ENCODE assay signal across 8 cellular contexts in the genomic region with DNA sequence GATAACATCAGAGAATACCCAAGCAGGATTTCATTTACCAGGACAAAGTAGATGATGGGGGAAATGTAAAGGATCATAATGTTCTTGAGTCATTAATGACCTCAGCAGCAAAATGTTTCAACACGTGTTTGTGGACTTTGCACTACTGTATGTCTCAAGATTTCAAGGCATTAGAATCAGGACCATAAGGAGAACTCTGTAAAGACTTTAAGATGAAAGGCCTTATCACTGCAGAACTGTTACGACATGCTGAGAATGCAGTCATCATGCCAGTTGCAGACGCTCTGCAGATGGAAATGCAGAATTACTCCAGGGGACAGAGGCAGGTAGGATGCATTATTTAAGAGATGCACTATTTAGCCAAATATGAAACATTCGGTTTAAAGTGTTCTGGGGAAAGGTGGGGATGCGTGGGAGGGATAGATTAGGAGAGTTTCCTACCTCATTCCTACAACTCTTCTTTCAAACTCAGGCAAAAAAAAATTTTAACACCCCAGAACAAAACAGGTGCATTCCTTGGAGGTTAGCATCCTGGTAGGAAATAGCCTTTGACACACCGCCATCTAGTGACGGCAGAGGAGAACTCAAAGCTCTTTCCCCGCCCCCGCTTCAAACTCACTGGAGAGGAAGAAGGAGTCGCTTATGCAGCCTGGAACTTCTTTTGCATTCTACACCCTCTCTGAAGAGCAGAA. TPM values are rescaled to one million over a fixed set of nuclear protein-coding genes. Genes with fewer than 3 reads are reported as not detected.
DNase-seq lines count a peak whose midpoint lies in the region; ATAC-seq and TF ChIP-seq lines count a peak whose summit lies in the region.

No MANE protein-coding gene starts in this region.

- H3K4me3 ChIP-seq in HAP-1 (no peak overlapping the region), left lung (no peak overlapping the region)

- ATAC-seq in left lung: peak; percentile 99
- ATAC-seq in GM19455 (IDR thresholded peaks at IDR 0.05; ENCODE audit: unreplicated experiment): no peak

- peak; percentile 75 to 81 for TF ChIP-seq CTCF in left lung (IDR thresholded peaks at IDR 0.05)

- intact Hi-C loops in left lung (cut with DNase I): loop anchor here in 1 of 2 donors (10.0 kb wide), 1 partner anchor 334 kb away; no protein-coding TSS in a partner anchor

- H3K4me1 ChIP-seq in HAP-1 (no peaks in the 10 kb centered on the region), left lung (no peaks in the 10 kb centered on the region)

- DNase-seq in COLO668 (lab: John Stamatoyannopoulos, UW; ENCODE audit: unreplicated experiment) (peak; percentile 56), HAP-1 (ENCODE audit: low spot score in 2 of 2) (peak; percentile 65 to 81), NCI-H2227 (lab: John Stamatoyannopoulos, UW; ENCODE audit: unreplicated experiment) (peak; percentile 73), cerebellum (ENCODE audit: low spot score) (peak; percentile 67), left lung (peak in 1 of 2 donors; percentile 57)
- peak; percentile 44 to 71 for DNase-seq in activated CD4-positive, alpha-beta T cell treated with anti-CD3 and anti-CD28 coated beads for 24 hours (ENCODE audit: low read depth in 2 of 2)
- peak; percentile 51 to 54 for DNase-seq in stimulated activated CD4-positive, alpha-beta T cell treated with anti-CD3 and anti-CD28 coated beads, Interleukin-4, amount 100 ng/mL, for 48 hours (ENCODE audit: low read depth in 2 of 2)

- peaks cover 14% of the 10 kb centered on the region for H3K27me3 ChIP-seq in HAP-1 (ENCODE audit: low read depth)
- H3K27me3 ChIP-seq in left lung: no peaks in the 10 kb centered on the region

- no peak overlapping the region for H3K27ac ChIP-seq in left lung

- in situ Hi-C loops in HAP-1 (cut with MboI; ENCODE audit: low sequenced_read_pairs): loop anchor here (10.0 kb wide), 1 partner anchor 654 kb away; no protein-coding TSS in a partner anchor

- H3K9me3 ChIP-seq in HAP-1: no peaks in the 10 kb centered on the region
- no peaks in the 10 kb centered on the region for H3K9me3 ChIP-seq in left lung

- H3K36me3 ChIP-seq in HAP-1 (replicated peaks) (no peaks in the 10 kb centered on the region), left lung (no peaks in the 10 kb centered on the region)

RNA-seq across cellular contexts. Expression of gene TOPAZ1, which starts 43.3 kb away (rescaled TPM):
- total RNA-seq in cerebellum (not detected), left lung (not detected)
